Comparison of ENCODE assay signal across 5 cellular contexts in genomic region chr12:67488349-67488748, GRCh38.
A peak's percentile ranks its signal among the peaks of the same experiment; 100 is the strongest.
DNase-seq lines count a peak whose midpoint lies in the region; ATAC-seq, FAIRE-seq and TF ChIP-seq lines count a peak whose summit lies in the region.
"Not testable (repeated sequence)": the region's sequence is repeated elsewhere in the genome, so short reads cannot be mapped to it uniquely, and the experiment has no call there.

No MANE protein-coding gene starts in this region.

- not testable (repeated sequence) for H3K4me2 ChIP-seq in HCT116 (ENCODE audit: low read length); GM12878 (ENCODE audit: control insufficient read depth, insufficient read depth); HepG2 (ENCODE audit: low read depth, low read length)

- H3K27ac ChIP-seq in HCT116 (ENCODE audit: low read depth, low read length); GM12878 (ENCODE audit: control insufficient read depth, insufficient read depth); HepG2 (ENCODE audit: extremely low read length, insufficient read depth, low read length): not testable (repeated sequence)

- WGBS in GM12878 (ENCODE audit: insufficient coverage, insufficient replicate concordance, low lambda C conversion rate, missing lambda C conversion rate): 66% methylated on average over 4 of the region's 4 CpGs
- WGBS in HepG2 (ENCODE audit: low lambda C conversion rate): 0% methylated on average over 3 of the region's 4 CpGs

- not testable (repeated sequence) for FAIRE-seq in GM12878 (lab: Jason Lieb, UNC); HepG2 (lab: Jason Lieb, UNC)

- CTCF ChIA-PET in HCT116 (lab: Charles Lee); GM12878 (lab: Yijun Ruan, JAX); HepG2 (lab: Yijun Ruan, JAX; ENCODE audit: low intra/inter-chr PET ratio, low total read pairs): not testable (repeated sequence)

- not testable (repeated sequence) for TF ChIP-seq EP300 in Ishikawa (IDR thresholded peaks at IDR 0.05; ENCODE audit: borderline replicate concordance); GM12878 (IDR thresholded peaks at IDR 0.05; ENCODE audit: borderline replicate concordance in 1 of 2, control insufficient read depth in 1 of 2, low read depth in 2 of 2, low read length in 2 of 2); HepG2 (IDR thresholded peaks at IDR 0.05; ENCODE audit: low read depth in 2 of 2, low read length in 2 of 2); HepG2 (CRISPR knock-in tag; IDR thresholded peaks at IDR 0.05; ENCODE audit: borderline replicate concordance)

- H3K9me2 ChIP-seq in HCT116 (ENCODE audit: insufficient read depth): not testable (repeated sequence)

- not testable (repeated sequence) for H2AFZ ChIP-seq in HCT116 (ENCODE audit: low read depth, low read length, poor library complexity, severe bottlenecking); GM12878 (ENCODE audit: control insufficient read depth, low read depth, low read length); HepG2 (ENCODE audit: low read length)

- not testable (repeated sequence) for H3K27me3 ChIP-seq in HCT116 (ENCODE audit: insufficient read depth, low read length); GM12878 (replicated peaks in 1 of 2; ENCODE audit: control insufficient read depth in 2 of 2, insufficient read depth in 2 of 2, low read length in 1 of 2); HepG2 (ENCODE audit: control insufficient read depth in 1 of 2, insufficient read depth in 2 of 2, low read length in 2 of 2)

- H3K9ac ChIP-seq in HCT116 (ENCODE audit: low read length); GM12878 (ENCODE audit: control insufficient read depth, insufficient read depth, low read length); HepG2 (ENCODE audit: insufficient read depth, low read depth, low read length): not testable (repeated sequence)

- H3K9me3 ChIP-seq in HCT116 (ENCODE audit: control insufficient read depth in 1 of 2, insufficient read depth in 1 of 2, low read depth in 1 of 2, low read length in 2 of 2): not testable (repeated sequence)
- H3K9me3 ChIP-seq in GM12878 (replicated peaks; ENCODE audit: control insufficient read depth, insufficient read depth, low read length) (peaks cover 14% of the 10 kb centered on the region), HepG2 (ENCODE audit: low read length) (peaks cover 57% of the 10 kb centered on the region)

- BruUV-seq in HCT116 (replicated peaks; lab: Mats Ljungman, UMichigan); GM12878 (replicated peaks; lab: Mats Ljungman, UMichigan); HepG2 (replicated peaks; lab: Mats Ljungman, UMichigan): not testable (repeated sequence)

- not testable (repeated sequence) for TF ChIP-seq CTCF in HCT116 (IDR thresholded peaks at IDR 0.05 in 2 of 3, conservative IDR thresholded peaks at IDR 0.05 in 1 of 3; ENCODE audit: borderline replicate concordance in 1 of 3, insufficient read depth in 1 of 3, low read depth in 2 of 3, low read length in 2 of 3); GM12878 (IDR thresholded peaks at IDR 0.05 in 2 of 3, conservative IDR thresholded peaks at IDR 0.05 in 1 of 3; ENCODE audit: control insufficient read depth in 2 of 3, extremely low read depth in 1 of 3, insufficient read depth in 1 of 3, low read depth in 3 of 3, low read length in 3 of 3); HepG2 (CRISPR knock-in tag; IDR thresholded peaks at IDR 0.05)

- not testable (repeated sequence) for TF ChIP-seq RAD21 in HCT116 (IDR thresholded peaks at IDR 0.05; ENCODE audit: low read depth); Ishikawa (IDR thresholded peaks at IDR 0.05; ENCODE audit: low read depth); GM12878 (IDR thresholded peaks at IDR 0.05; ENCODE audit: insufficient read depth, low read depth, low read length); HepG2 (CRISPR knock-in tag; IDR thresholded peaks at IDR 0.05)

- H3K36me3 ChIP-seq in HCT116 (ENCODE audit: control insufficient read depth in 1 of 2, insufficient read depth in 2 of 2, low read length in 2 of 2); GM12878 (ENCODE audit: control insufficient read depth in 2 of 2, insufficient read depth in 2 of 2, low read length in 1 of 2); HepG2 (replicated peaks in 1 of 2; ENCODE audit: control insufficient read depth in 1 of 2, insufficient read depth in 2 of 2, low read length in 2 of 2): not testable (repeated sequence)

- ATAC-seq in HCT116, GM12878, HepG2: not testable (repeated sequence)

- not testable (repeated sequence) for H3K4me1 ChIP-seq in HCT116 (ENCODE audit: control insufficient read depth in 1 of 2, insufficient read depth in 2 of 2, low read length in 2 of 2); HepG2 (ENCODE audit: insufficient read depth, low read length)
- peaks cover 21% of the 10 kb centered on the region for H3K4me1 ChIP-seq in GM12878 (ENCODE audit: control insufficient read depth, insufficient read depth, low read length)

- POLR2A ChIA-PET in HCT116 (lab: Charles Lee); GM12878 (lab: Charles Lee); HepG2 (lab: Yijun Ruan, JAX): not testable (repeated sequence)

- in situ Hi-C loops in GM12878 (cut with MboI); HepG2 (cut with HindIII; ENCODE audit: extremely low pct_ligation_motif_present, low pct_unique_long_range_greater_than_20kb): not testable (repeated sequence)

- intact Hi-C loops in HCT116 (cut with micrococcal nuclease); GM12878 (cut with micrococcal nuclease; ENCODE audit: unreplicated experiment); HepG2 (cut with micrococcal nuclease; ENCODE audit: unreplicated experiment): not testable (repeated sequence)

- RAD21 ChIA-PET in HCT116 (lab: Charles Lee; ENCODE audit: low non-redundant PET in 1 of 2, low total read pairs in 2 of 2, uncharacterized antibody in 2 of 2, unreplicated experiment in 2 of 2); GM12878 (lab: Charles Lee; ENCODE audit: unreplicated experiment): not testable (repeated sequence)

- TF ChIP-seq POLR2A in HCT116 (IDR thresholded peaks at IDR 0.05; ENCODE audit: borderline replicate concordance, extremely low read depth, insufficient read depth, insufficient read length); GM12878 (IDR thresholded peaks at IDR 0.05; ENCODE audit: low read depth, low read length); HepG2 (IDR thresholded peaks at IDR 0.05; ENCODE audit: insufficient read depth in 1 of 2, low read depth in 2 of 2, low read length in 2 of 2): not testable (repeated sequence)

- not testable (repeated sequence) for H3K79me2 ChIP-seq in HCT116 (ENCODE audit: insufficient read depth, low read length); GM12878 (ENCODE audit: control insufficient read depth, insufficient read depth, low read length); HepG2 (ENCODE audit: insufficient read depth, low read length)

- H3K4me3 ChIP-seq in HCT116 (replicated peaks in 1 of 2; ENCODE audit: low read depth in 1 of 2, low read length in 2 of 2); GM12878; HepG2 (replicated peaks in 1 of 3; ENCODE audit: insufficient read depth in 1 of 3, low read depth in 2 of 3, low read length in 3 of 3): not testable (repeated sequence)

- peak; percentile 3 for DNase-seq in DMS 273 (lab: John Stamatoyannopoulos, UW; ENCODE audit: unreplicated experiment)
- not testable (repeated sequence) for DNase-seq in HCT116 (ENCODE audit: low read depth, low spot score); GM12878 (ENCODE audit: low read depth, low spot score); HepG2 (ENCODE audit: low spot score)

- not testable (repeated sequence) for H4K20me1 ChIP-seq in HCT116 (ENCODE audit: insufficient read depth); GM12878 (ENCODE audit: control insufficient read depth, insufficient read depth); HepG2 (ENCODE audit: insufficient read depth, low read length)

- SMC1A ChIA-PET in GM12878 (lab: Charles Lee; ENCODE audit: uncharacterized antibody, unreplicated experiment): interaction anchor here (0.8 kb wide), 1 partner anchor 29 kb away, joined by 3 read pairs; no protein-coding TSS in a partner anchor

TF ChIP-seq in HCT116, 20 proteins besides CTCF, POLR2A, EP300 and RAD21:
- 0 out of 2 replicates have a peak, but pooled peaks have one; percentile 24 for TF ChIP-seq CBX3 (IDR thresholded peaks at IDR 0.05; ENCODE audit: low read depth)

TF ChIP-seq in GM12878, 131 proteins besides CTCF, POLR2A, EP300 and RAD21:
- peak; percentile 79; the same call in 1 of the 2 replicates for TF ChIP-seq CBX5 (IDR thresholded peaks at IDR 0.05; ENCODE audit: low read depth)
TF ChIP-seq in GM12878: peak in this region for 1; not testable (repeated sequence) for 130.

TF ChIP-seq in HepG2, 621 proteins besides CTCF, POLR2A, EP300 and RAD21:
- 0 out of 2 replicates have a peak, but pooled peaks have one; percentile 10 for TF ChIP-seq ATF7 (IDR thresholded peaks at IDR 0.05)
- TF ChIP-seq ATF7 (CRISPR knock-in tag; IDR thresholded peaks at IDR 0.05): not testable (repeated sequence)
